In the genomic region with DNA sequence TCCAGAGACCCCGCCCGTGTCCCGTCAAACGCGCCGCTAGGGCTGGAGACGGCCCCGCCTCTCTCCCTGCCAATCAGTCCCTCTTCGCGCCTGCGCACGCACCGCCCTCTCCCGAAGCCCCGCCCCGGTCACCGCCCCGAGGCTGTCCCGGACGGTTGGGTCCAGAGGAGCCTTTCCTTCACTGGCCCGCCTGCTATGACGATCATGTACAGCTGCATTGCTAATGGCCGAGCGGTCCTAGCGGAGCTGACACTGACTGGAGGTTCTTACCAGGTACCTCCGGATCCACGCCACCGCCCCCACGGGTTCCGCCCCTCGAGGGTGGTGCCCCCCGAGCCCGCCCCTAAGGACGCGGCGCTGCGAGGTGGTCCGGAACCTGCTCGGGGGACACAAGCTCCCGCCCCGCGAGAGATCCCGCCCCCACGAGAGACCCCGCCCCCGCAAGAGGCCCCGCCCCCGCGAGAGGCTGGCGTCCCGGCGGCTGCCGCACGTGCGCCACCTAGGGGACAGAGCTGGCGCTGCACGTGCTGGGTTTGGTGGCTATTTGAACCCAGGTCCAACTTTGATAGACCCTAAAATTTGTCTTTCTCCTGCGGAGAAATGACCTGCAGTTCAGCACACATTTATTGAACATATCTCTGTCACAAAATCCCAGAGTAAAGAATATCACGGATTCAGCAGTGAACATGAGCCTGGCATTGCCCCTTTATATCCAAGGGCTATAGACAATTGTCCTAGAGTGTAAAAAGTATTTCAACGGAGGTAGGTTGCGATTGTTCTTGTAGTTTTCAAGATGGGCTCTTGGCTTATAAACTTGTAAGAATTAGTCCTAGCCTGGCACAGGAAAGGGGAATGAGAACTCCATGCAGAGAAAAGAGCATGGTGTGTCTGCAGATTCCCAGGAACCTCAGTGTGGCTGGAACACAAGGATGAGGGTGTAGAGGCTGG, we compare ENCODE assay signal across 8 cellular contexts.
DNase-seq lines count a peak whose midpoint lies in the region; ATAC-seq and TF ChIP-seq lines count a peak whose summit lies in the region.

No MANE protein-coding gene starts in this region.

- peaks cover 11% of the 10 kb centered on the region for H3K4me1 Mint-ChIP-seq in neural crest cell

- RAD21 ChIA-PET in HCT116 (lab: Charles Lee; ENCODE audit: low non-redundant PET in 1 of 2, low total read pairs in 2 of 2, uncharacterized antibody in 2 of 2, unreplicated experiment in 2 of 2) = interaction anchor here in 1 of 2 experiments (0.5 kb wide), 1 partner anchor 335 kb away, joined by 3 read pairs; no protein-coding TSS in a partner anchor

- ATAC-seq in HCT116 (peak; percentile 99), foreskin keratinocyte (peak; percentile 99)

- 2 to 12% (median 3%) methylated on average over 14 to 61 of the region's 61 CpGs for WGBS in stomach, 5 donors

- H3K36me3 ChIP-seq in ES-I3 (ENCODE audit: insufficient read depth, low read length) = no peaks in the 10 kb centered on the region
- H3K36me3 ChIP-seq in HCT116 (ENCODE audit: control insufficient read depth in 1 of 2, insufficient read depth in 2 of 2, low read length in 2 of 2) = no peaks in the 10 kb centered on the region
- no peaks in the 10 kb centered on the region for H3K36me3 ChIP-seq in MM.1S (replicated peaks; ENCODE audit: insufficient read depth, low read length)
- H3K36me3 ChIP-seq in stomach = no peaks in the 10 kb centered on the region

- no peaks in the 10 kb centered on the region for H3K36me3 Mint-ChIP-seq in neural crest cell (ENCODE audit: low read depth)

- no peaks in the 10 kb centered on the region for H3K9me3 Mint-ChIP-seq in neural crest cell

- POLR2A ChIA-PET in HCT116 (lab: Charles Lee) = interaction anchor here (1.2 kb wide), 1 partner anchor 144 kb away, joined by 3 read pairs; no protein-coding TSS in a partner anchor

- H3K9me2 ChIP-seq in HCT116 (ENCODE audit: insufficient read depth) (no peaks in the 10 kb centered on the region), MM.1S (replicated peaks; ENCODE audit: insufficient read depth, low read length) (no peaks in the 10 kb centered on the region)

- H3K79me2 ChIP-seq in HCT116 (ENCODE audit: insufficient read depth, low read length) (no peaks in the 10 kb centered on the region), MM.1S (ENCODE audit: low read length) (no peaks in the 10 kb centered on the region)

- H3K9ac ChIP-seq in ES-I3 (ENCODE audit: low read depth, low read length) = peak overlapping the region; percentile 50; the same call in 1 of the 2 replicates
- H3K9ac ChIP-seq in HCT116 (ENCODE audit: low read length) = no peak overlapping the region
- peak overlapping the region; percentile 34; the same call in 1 of the 2 replicates for H3K9ac ChIP-seq in MM.1S (ENCODE audit: low read length)

- H3K27ac ChIP-seq in HCT116 (ENCODE audit: low read depth, low read length) = no peak overlapping the region
- H3K27ac ChIP-seq in MM.1S (ENCODE audit: low read length) = peak overlapping the region; percentile 51; the same call in 1 of the 2 replicates
- H3K27ac ChIP-seq in foreskin keratinocyte = no peak overlapping the region
- H3K27ac ChIP-seq in stomach = peak overlapping the region; percentile 66 to 80 (median 75)

- peak; percentile 34; the same call in 1 of the 2 replicates for TF ChIP-seq RAD21 in HCT116 (IDR thresholded peaks at IDR 0.05; ENCODE audit: low read depth)

- H3K9me3 ChIP-seq in ES-I3 (ENCODE audit: control insufficient read depth, insufficient read depth, low read length) = no peaks in the 10 kb centered on the region
- H3K9me3 ChIP-seq in HCT116 (ENCODE audit: control insufficient read depth in 1 of 2, insufficient read depth in 1 of 2, low read depth in 1 of 2, low read length in 2 of 2) = no peaks in the 10 kb centered on the region
- H3K9me3 ChIP-seq in MM.1S (replicated peaks; ENCODE audit: insufficient read depth, low read length) = no peaks in the 10 kb centered on the region
- H3K9me3 ChIP-seq in stomach = no peaks in the 10 kb centered on the region

- peaks cover 40% of the 10 kb centered on the region for H3K27me3 Mint-ChIP-seq in neural crest cell (ENCODE audit: low read depth)

- DNase-seq in HCT116 (ENCODE audit: low read depth, low spot score) (peak; percentile 96), MM.1S (peak; percentile 98), SIG-M5 (lab: John Stamatoyannopoulos, UW) (peak; percentile 90), foreskin keratinocyte (peak; percentile 96 to 99), neural crest cell (ENCODE audit: low read depth, low spot score) (peak; percentile 99), stomach (peak; percentile 99)
- DNase-seq in activated gamma-delta T cell treated with anti-CD3 and anti-CD28 coated beads, Interleukin-2, amount 50 U/mL, for 16 hours (ENCODE audit: low read depth) = peak; percentile 99

- H4K20me1 ChIP-seq in HCT116 (ENCODE audit: insufficient read depth) = no peaks in the 10 kb centered on the region
- H4K20me1 ChIP-seq in MM.1S (ENCODE audit: insufficient read depth, low read length) = no peaks in the 10 kb centered on the region

- H3K4me1 ChIP-seq in ES-I3 (ENCODE audit: insufficient read depth, low read length) (no peaks in the 10 kb centered on the region), HCT116 (ENCODE audit: control insufficient read depth in 1 of 2, insufficient read depth in 2 of 2, low read length in 2 of 2) (peaks cover 0 to 12% of the 10 kb centered on the region in 2 experiments; a peak in 2 of 4 replicates), MM.1S (ENCODE audit: low read length) (no peaks in the 10 kb centered on the region), foreskin keratinocyte (peaks cover 3% of the 10 kb centered on the region), stomach (peaks cover 6 to 27% (median 17%) of the 10 kb centered on the region in 4 donors)

- TF ChIP-seq POLR2A in HCT116 (IDR thresholded peaks at IDR 0.05; ENCODE audit: borderline replicate concordance, extremely low read depth, insufficient read depth, insufficient read length) (no peak), stomach (IDR thresholded peaks at IDR 0.05) (no peak)

- peak overlapping the region; percentile 13 for H3K27ac Mint-ChIP-seq in neural crest cell (ENCODE audit: unreplicated experiment)

- H3K27me3 ChIP-seq in HCT116 (ENCODE audit: insufficient read depth, low read length) = peaks cover 6% of the 10 kb centered on the region; the same call in 1 of the 2 replicates
- peaks cover 53% of the 10 kb centered on the region for H3K27me3 ChIP-seq in MM.1S (replicated peaks; ENCODE audit: insufficient read depth, low read length)
- peaks cover 3% of the 10 kb centered on the region for H3K27me3 ChIP-seq in foreskin keratinocyte
- no peaks in the 10 kb centered on the region for H3K27me3 ChIP-seq in stomach

- H3F3A ChIP-seq in MM.1S (ENCODE audit: insufficient read depth, low read length) = 0 out of 2 replicates have a peak, but pooled peaks cover 2% of the 10 kb centered on the region

- H2AFZ ChIP-seq in HCT116 (ENCODE audit: low read depth, low read length, poor library complexity, severe bottlenecking) = peak overlapping the region; percentile 99
- peak overlapping the region; percentile 61; the same call in 1 of the 2 replicates for H2AFZ ChIP-seq in MM.1S (ENCODE audit: low read length)

- H3K4me3 Mint-ChIP-seq in neural crest cell = peak overlapping the region; percentile 77

- no TSS peak for BruUV-seq in HCT116 (replicated peaks; lab: Mats Ljungman, UMichigan)

- intact Hi-C loops in HCT116 (cut with micrococcal nuclease) = no loop called here
- intact Hi-C loops in stomach (cut with DNase I; ENCODE audit: low total_unique reads) = loop anchor here (10.0 kb wide), 1 partner anchor 60 kb away; no protein-coding TSS in a partner anchor

- CTCF ChIA-PET in HCT116 (lab: Charles Lee) = interaction anchor here (0.6 to 1.3 kb wide), 30 partner anchors 8 to 818 kb away, joined by 3 to 14 read pairs (median 4); no protein-coding TSS in a partner anchor

- H3K4me2 ChIP-seq in HCT116 (ENCODE audit: low read length) = peak overlapping the region; percentile 87
- H3K4me2 ChIP-seq in MM.1S (ENCODE audit: low read depth, low read length) = peak overlapping the region; percentile 74

- peak overlapping the region; percentile 24 to 46 for H3K4me3 ChIP-seq in HCT116 (replicated peaks in 1 of 2; ENCODE audit: low read depth in 1 of 2, low read length in 2 of 2)
- H3K4me3 ChIP-seq in MM.1S (ENCODE audit: low read length) = peak overlapping the region; percentile 58
- peak overlapping the region; percentile 42 to 48 (median 44) for H3K4me3 ChIP-seq in stomach

- no peak for TF ChIP-seq EP300 in stomach (IDR thresholded peaks at IDR 0.05)

- TF ChIP-seq CTCF in HCT116 (IDR thresholded peaks at IDR 0.05 in 2 of 3, conservative IDR thresholded peaks at IDR 0.05 in 1 of 3; ENCODE audit: borderline replicate concordance in 1 of 3, insufficient read depth in 1 of 3, low read depth in 2 of 3, low read length in 2 of 3) = peak; percentile 31 to 89 (median 82); a peak in 4 of 6 replicates
- peak; percentile 85 for TF ChIP-seq CTCF in MM.1S (IDR thresholded peaks at IDR 0.05; ENCODE audit: low read length)
- TF ChIP-seq CTCF in foreskin keratinocyte (conservative IDR thresholded peaks at IDR 0.05) = peak; percentile 83
- TF ChIP-seq CTCF in neural crest cell (conservative IDR thresholded peaks at IDR 0.05) = peak; percentile 95
- peak in 5 of 7 experiments; percentile 48 to 99 (median 93) for TF ChIP-seq CTCF in stomach (IDR thresholded peaks at IDR 0.05)

TF ChIP-seq in HCT116, 20 proteins besides CTCF, POLR2A, EP300 and RAD21 (continues in another document):
- no peak for TF ChIP-seq EZH2 (IDR thresholded peaks at IDR 0.05)
- peak; percentile 33; the same call in 1 of the 2 replicates for TF ChIP-seq CBX3 (IDR thresholded peaks at IDR 0.05; ENCODE audit: low read depth)
- peak; percentile 43; the same call in 1 of the 2 replicates for TF ChIP-seq SP1 (IDR thresholded peaks at IDR 0.05; ENCODE audit: low read depth)
- TF ChIP-seq ZNF274 (IDR thresholded peaks at IDR 0.05; ENCODE audit: low read depth, low read length) = no peak
- TF ChIP-seq CEBPB (IDR thresholded peaks at IDR 0.05; ENCODE audit: low read depth) = no peak
- peak; percentile 26 for TF ChIP-seq YY1 (IDR thresholded peaks at IDR 0.05; ENCODE audit: extremely low read depth, insufficient replicate concordance, low read depth, low read length)

Comparison
In these comparisons a context has a peak if more than half of its experiments do, and no peak if none do; other contexts are left out.
1. H3K27ac ChIP-seq: peak in MM.1S (single experiment) and stomach (5 of 5); none in HCT116 (single experiment) and foreskin keratinocyte (single experiment).
2. Peak in every context shown above with its lines, with median percentiles within 50 percentile points of each other: DNase-seq, H3K4me3 ChIP-seq and CTCF ChIP-seq.